9 cellular contexts compared by ENCODE assay signal in the genomic region with DNA sequence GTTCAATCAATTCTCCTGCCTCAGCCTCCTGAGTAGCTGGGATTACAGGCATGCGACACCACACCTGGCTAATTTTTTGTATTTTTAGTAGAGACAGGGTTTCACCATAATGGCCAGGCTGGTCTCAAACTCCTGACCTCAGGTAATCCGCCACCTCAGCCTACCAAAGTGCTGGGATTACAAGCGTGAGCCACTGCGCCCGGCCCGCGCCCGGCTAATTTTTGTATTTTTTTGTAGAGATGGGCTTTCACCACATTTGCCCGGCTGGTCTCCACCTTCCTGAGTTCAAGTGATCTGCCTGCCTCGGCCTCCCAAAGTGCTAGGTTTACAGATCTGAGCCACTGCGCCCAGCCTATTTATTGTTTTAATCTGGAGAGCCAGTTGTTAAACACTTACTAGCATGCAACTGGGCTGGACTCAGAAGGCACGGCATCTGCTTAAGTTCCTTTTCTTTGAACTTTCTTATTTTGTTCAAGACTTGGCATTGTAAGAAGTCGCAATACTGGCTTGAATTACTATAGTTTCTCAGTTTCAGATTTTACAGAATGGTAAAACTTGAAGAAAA. TPM values are rescaled to one million over a fixed set of nuclear protein-coding genes. Genes with fewer than 3 reads are reported as not detected.
"Had no signal": no experiment of that assay in that cellular context is flagged by ENCODE, and none has a peak within 500 bp of the region (broad histone marks: within the 10 kb centered on the region; RNA-seq: fewer than 3 reads in every experiment).

No MANE protein-coding gene starts in this region.

RNA-seq across cellular contexts. Expression of gene HORMAD1, which starts 55.3 kb away (rescaled TPM):
- total RNA-seq: mammary epithelial cell, mesothelial cell of epicardium, ovary, progenitor cell of endocrine pancreas, pulmonary artery endothelial cell, renal cortical epithelial cell, skeletal muscle tissue, smooth muscle cell had no signal
- polyA plus RNA-seq: immature natural killer cell, mammary epithelial cell, smooth muscle cell had no signal
